13 cellular contexts compared by ENCODE assay signal in the genomic region with DNA sequence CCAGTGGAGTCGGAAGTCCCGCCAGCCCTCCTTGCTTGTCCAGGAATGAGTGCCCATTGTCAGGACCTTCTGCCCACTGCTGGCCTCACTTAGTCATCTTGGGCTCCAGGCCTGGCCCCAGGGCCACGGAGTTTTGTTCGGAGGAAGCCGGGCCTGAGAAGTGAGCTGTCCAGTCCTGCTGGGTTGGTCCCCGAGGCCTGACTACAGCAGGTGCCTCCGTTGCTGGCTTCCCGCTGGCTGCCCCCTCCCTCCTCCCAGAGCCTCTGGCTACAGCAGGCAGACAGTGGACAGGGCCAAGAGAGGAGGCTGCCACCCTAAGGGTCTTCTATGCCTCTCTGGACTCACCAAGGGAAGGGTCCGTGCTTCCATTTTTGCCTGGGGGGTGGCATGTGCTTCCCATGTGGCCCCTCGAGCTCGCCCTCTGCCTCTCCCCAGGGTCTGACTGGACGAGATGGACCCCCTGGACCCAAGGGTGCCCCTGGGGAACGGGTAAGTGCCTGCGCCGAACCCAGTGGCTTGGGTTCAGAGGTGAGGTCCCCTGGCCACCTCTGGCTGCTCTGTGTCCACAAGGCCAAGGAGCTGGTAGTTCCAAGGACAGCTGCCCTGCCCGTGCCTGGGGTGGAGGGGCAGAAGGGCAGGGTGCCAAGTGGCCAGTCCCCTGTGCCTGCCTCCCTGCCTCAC. TPM values are rescaled to one million over a fixed set of nuclear protein-coding genes. Genes with fewer than 3 reads are reported as not detected.
A peak's percentile ranks its signal among the peaks of the same experiment; 100 is the strongest.
DNase-seq lines count a peak whose midpoint lies in the region; TF ChIP-seq lines count a peak whose summit lies in the region.
"Had no signal": no experiment of that assay in that cellular context is flagged by ENCODE, and none has a peak within 500 bp of the region (broad histone marks: within the 10 kb centered on the region; RNA-seq: fewer than 3 reads in every experiment).

No MANE protein-coding gene starts in this region.

- H3K9ac ChIP-seq in fibroblast of lung (ENCODE audit: insufficient read depth, low read length) (no peak overlapping the region), trophoblast cell (ENCODE audit: low read length) (no peak overlapping the region)

- H4K12ac ChIP-seq in trophoblast cell (ENCODE audit: low read depth, low read length): no peak overlapping the region

- no peak overlapping the region for H3K18ac ChIP-seq in trophoblast cell (ENCODE audit: low read length)

- H3K79me2 ChIP-seq in fibroblast of lung (ENCODE audit: control insufficient read depth, insufficient read depth, low read length) (no peaks in the 10 kb centered on the region), trophoblast cell (ENCODE audit: control insufficient read depth, insufficient read depth, low read length, poor library complexity) (peaks cover 13% of the 10 kb centered on the region)

- H3K27me3 ChIP-seq in fibroblast of lung (ENCODE audit: control insufficient read depth, insufficient read depth, low read length) (peaks cover 9% of the 10 kb centered on the region), trophoblast cell (ENCODE audit: insufficient read depth, low read length) (no peaks in the 10 kb centered on the region)

- H3K4me3 ChIP-seq in fibroblast of lung (replicated peaks in 1 of 4; ENCODE audit: control extremely low read depth in 1 of 4, insufficient read depth in 1 of 4, low read depth in 3 of 4, low read length in 4 of 4) (no peak overlapping the region), trophoblast cell (ENCODE audit: low read depth, low read length) (no peak overlapping the region)
- H3K4me3 ChIP-seq: K562 had no signal

- peaks cover 25% of the 10 kb centered on the region for H3K27me3 Mint-ChIP-seq in activated T-helper 2 cell treated with anti-CD3 and anti-CD28 coated beads, Interferon-gamma antibody, Interleukin-2, Interleukin-4, amounts not matched to agents 10 μg/mL and 5 μg/mL and 100 μg/mL, durations not matched to agents 14 hours and 24 hours and 36 hours (ENCODE audit: low read depth)

- H3K14ac ChIP-seq in trophoblast cell (ENCODE audit: low read length): no peak overlapping the region

- no peak overlapping the region for H2BK120ac ChIP-seq in trophoblast cell (ENCODE audit: insufficient read depth, low read length, poor library complexity)

- H3K4me1 Mint-ChIP-seq in activated T-helper 2 cell treated with anti-CD3 and anti-CD28 coated beads, Interferon-gamma antibody, Interleukin-2, Interleukin-4, amounts not matched to agents 10 μg/mL and 5 μg/mL and 100 μg/mL, durations not matched to agents 14 hours and 24 hours and 36 hours (ENCODE audit: low read depth): no peaks in the 10 kb centered on the region

- no CpG with 5 or more reads among the region's 16 CpGs for WGBS in trophoblast cell (ENCODE audit: extremely low coverage, insufficient coverage, insufficient read length)

- DNase-seq in ELR (ENCODE audit: low read depth): peak; percentile 85
- DNase-seq in fibroblast of lung (ENCODE audit: low read depth in 2 of 2): peak; percentile 36 to 69
- DNase-seq in trophoblast cell: peak; percentile 97
- DNase-seq in NCI-H748 (lab: John Stamatoyannopoulos, UW; ENCODE audit: unreplicated experiment): no peak
- DNase-seq in activated T-helper 2 cell treated with anti-CD3 and anti-CD28 coated beads, Interferon-gamma antibody, Interleukin-2, Interleukin-4, amounts not matched to agents 10 μg/mL and 5 μg/mL and 100 μg/mL, durations not matched to agents 14 hours and 24 hours and 36 hours (ENCODE audit: low spot score): no peak
- no peak for DNase-seq in NCI-H1436 treated with DMSO at 0.1 percent for 48 hours (lab: John Stamatoyannopoulos, UW)
- DNase-seq in SKM-1 treated with dmso at 0.1 percent for 144 hours (lab: John Stamatoyannopoulos, UW; ENCODE audit: unreplicated experiment): no peak
- DNase-seq: GOT3; stimulated activated CD8-positive, alpha-beta memory T cell treated with anti-CD3 and anti-CD28 coated beads, Interleukin-4, amount 100 ng/mL, for 48 hours; WERI-Rb-1 had no signal

- no peak overlapping the region for H4K8ac ChIP-seq in trophoblast cell (ENCODE audit: low read depth, low read length)

- no peaks in the 10 kb centered on the region for H3K36me3 ChIP-seq in fibroblast of lung (ENCODE audit: control insufficient read depth, insufficient read depth, low read length)
- H3K36me3 ChIP-seq in trophoblast cell (ENCODE audit: control insufficient read depth in 1 of 2, insufficient read depth in 2 of 2, low read length in 2 of 2): peaks cover 28 to 32% of the 10 kb centered on the region in 2 experiments
- H3K36me3 ChIP-seq: WERI-Rb-1 had no signal

- H3K4me1 ChIP-seq in fibroblast of lung (ENCODE audit: control insufficient read depth, extremely low read depth, insufficient read depth, low read length) (peaks cover 16% of the 10 kb centered on the region), trophoblast cell (ENCODE audit: control insufficient read depth in 1 of 2, insufficient read depth in 2 of 2, low read length in 2 of 2) (peaks cover 38 to 54% of the 10 kb centered on the region in 2 experiments)

- intact Hi-C loops in activated T-helper 2 cell treated with anti-CD3 and anti-CD28 coated beads, Interferon-gamma antibody, Interleukin-2, Interleukin-4, amounts not matched to agents 10 μg/mL and 5 μg/mL and 100 μg/mL, durations not matched to agents 14 hours and 24 hours and 36 hours (cut with micrococcal nuclease): no loop called here

- H2AK5ac ChIP-seq in trophoblast cell (ENCODE audit: low read length): no peak overlapping the region

- H3K4me2 ChIP-seq in fibroblast of lung (ENCODE audit: extremely low read depth, insufficient read depth, low read length): no peak overlapping the region
- H3K4me2 ChIP-seq in trophoblast cell (ENCODE audit: low read length): no peak overlapping the region

- H2BK12ac ChIP-seq in trophoblast cell (ENCODE audit: low read length): no peak overlapping the region

- no peak for TF ChIP-seq CTCF in fibroblast of lung (conservative IDR thresholded peaks at IDR 0.05 in 1 of 2, IDR thresholded peaks at IDR 0.05 in 1 of 2; ENCODE audit: low read depth in 1 of 2, low read length in 2 of 2)

- H3K79me1 ChIP-seq in trophoblast cell (ENCODE audit: low read length): peaks cover 29% of the 10 kb centered on the region

- no peak overlapping the region for H3K27ac ChIP-seq in fibroblast of lung (ENCODE audit: insufficient read depth, low read length)
- no peak overlapping the region for H3K27ac ChIP-seq in trophoblast cell (ENCODE audit: low read depth, low read length)
- H3K27ac ChIP-seq: WERI-Rb-1 had no signal

- no peak overlapping the region for H3K4ac ChIP-seq in trophoblast cell (ENCODE audit: low read depth, low read length)

- peak overlapping the region; percentile 20 for H4K91ac ChIP-seq in trophoblast cell (ENCODE audit: low read depth, low read length)

- H3K4me3 Mint-ChIP-seq in activated T-helper 2 cell treated with anti-CD3 and anti-CD28 coated beads, Interferon-gamma antibody, Interleukin-2, Interleukin-4, amounts not matched to agents 10 μg/mL and 5 μg/mL and 100 μg/mL, durations not matched to agents 14 hours and 24 hours and 36 hours (ENCODE audit: low read depth): no peak overlapping the region
- H3K4me3 Mint-ChIP-seq: naive thymus-derived CD4-positive, alpha-beta T cell had no signal

- no peak overlapping the region for H2BK5ac ChIP-seq in trophoblast cell (ENCODE audit: low read depth, low read length, poor library complexity)

- H3K9me3 Mint-ChIP-seq in activated T-helper 2 cell treated with anti-CD3 and anti-CD28 coated beads, Interferon-gamma antibody, Interleukin-2, Interleukin-4, amounts not matched to agents 10 μg/mL and 5 μg/mL and 100 μg/mL, durations not matched to agents 14 hours and 24 hours and 36 hours: no peaks in the 10 kb centered on the region
- H3K9me3 Mint-ChIP-seq: naive thymus-derived CD4-positive, alpha-beta T cell had no signal

- no peak overlapping the region for H3K23ac ChIP-seq in trophoblast cell (ENCODE audit: low read length)

- no peaks in the 10 kb centered on the region for H4K20me1 ChIP-seq in fibroblast of lung (ENCODE audit: control insufficient read depth, extremely low read depth, insufficient read depth, low read length)

- no peaks in the 10 kb centered on the region for H3K36me3 Mint-ChIP-seq in activated T-helper 2 cell treated with anti-CD3 and anti-CD28 coated beads, Interferon-gamma antibody, Interleukin-2, Interleukin-4, amounts not matched to agents 10 μg/mL and 5 μg/mL and 100 μg/mL, durations not matched to agents 14 hours and 24 hours and 36 hours (ENCODE audit: low read depth)
- H3K36me3 Mint-ChIP-seq: naive thymus-derived CD4-positive, alpha-beta T cell had no signal

- no peak overlapping the region for H2AFZ ChIP-seq in fibroblast of lung (ENCODE audit: low read length)
- no peak overlapping the region for H2AFZ ChIP-seq in trophoblast cell (ENCODE audit: insufficient read depth, low read length, poor library complexity)

- no peak overlapping the region for H3K27ac Mint-ChIP-seq in activated T-helper 2 cell treated with anti-CD3 and anti-CD28 coated beads, Interferon-gamma antibody, Interleukin-2, Interleukin-4, amounts not matched to agents 10 μg/mL and 5 μg/mL and 100 μg/mL, durations not matched to agents 14 hours and 24 hours and 36 hours
- H3K27ac Mint-ChIP-seq: naive thymus-derived CD4-positive, alpha-beta T cell had no signal

- H3K9me3 ChIP-seq in fibroblast of lung (ENCODE audit: control insufficient read depth, insufficient read depth, low read depth, low read length) (no peaks in the 10 kb centered on the region), trophoblast cell (ENCODE audit: insufficient read depth, low read depth, low read length) (no peaks in the 10 kb centered on the region)

RNA-seq across cellular contexts. Expression of gene COL9A3, which starts 2.8 kb away (rescaled TPM):
- 3.0 TPM for polyA plus RNA-seq in PFSK-1 (2012; ENCODE audit: insufficient read length, low read depth)
- 0.17 and 1.3 TPM in 2 replicates for total RNA-seq in fibroblast of lung
- 0.17 and 0.59 TPM in 2 replicates for polyA plus RNA-seq in fibroblast of lung
- polyA plus RNA-seq in fibroblast of lung (2012): 0.49 and 1.3 TPM in 2 replicates
- not detected in 2 replicates for polyA minus RNA-seq in fibroblast of lung (ENCODE audit: low replicate concordance)
- polyA plus RNA-seq in trophoblast cell (2013): 243 and 264 TPM in 2 replicates
- total RNA-seq in activated T-helper 2 cell treated with anti-CD3 and anti-CD28 coated beads, Interferon-gamma antibody, Interleukin-2, Interleukin-4, amounts not matched to agents 10 μg/mL and 5 μg/mL and 100 μg/mL, durations not matched to agents 14 hours and 24 hours and 36 hours: 0.27 and 0.32 TPM in 2 replicates
- polyA plus RNA-seq: naive thymus-derived CD4-positive, alpha-beta T cell had no signal

RNA-seq across cellular contexts. Expression of gene OGFR, which starts 15.0 kb away (rescaled TPM):
- 71.7 TPM for polyA plus RNA-seq in PFSK-1 (2012; ENCODE audit: insufficient read length, low read depth)
- 30.8 and 34.0 TPM in 2 replicates for total RNA-seq in fibroblast of lung
- polyA plus RNA-seq in fibroblast of lung: 19.7 and 25.9 TPM in 2 replicates
- polyA plus RNA-seq in fibroblast of lung (2012): 29.3 and 39.7 TPM in 2 replicates
- polyA minus RNA-seq in fibroblast of lung (ENCODE audit: low replicate concordance): 7.3 and 8.1 TPM in 2 replicates
- 31.8 and 32.7 TPM in 2 replicates for polyA plus RNA-seq in trophoblast cell (2013)
- total RNA-seq in activated T-helper 2 cell treated with anti-CD3 and anti-CD28 coated beads, Interferon-gamma antibody, Interleukin-2, Interleukin-4, amounts not matched to agents 10 μg/mL and 5 μg/mL and 100 μg/mL, durations not matched to agents 14 hours and 24 hours and 36 hours: 54.3 and 55.7 TPM in 2 replicates

RNA-seq across cellular contexts. Expression of gene MRGBP, which starts 23.4 kb away (rescaled TPM):
- polyA plus RNA-seq in PFSK-1 (2012; ENCODE audit: insufficient read length, low read depth): 30.3 TPM
- total RNA-seq in fibroblast of lung: 18.5 and 20.3 TPM in 2 replicates
- polyA plus RNA-seq in fibroblast of lung: 13.1 and 15.2 TPM in 2 replicates
- 12.6 and 17.4 TPM in 2 replicates for polyA plus RNA-seq in fibroblast of lung (2012)
- 4.7 and 17.0 TPM in 2 replicates for polyA minus RNA-seq in fibroblast of lung (ENCODE audit: low replicate concordance)
- 13.3 and 13.7 TPM in 2 replicates for polyA plus RNA-seq in trophoblast cell (2013)
- 17.9 and 18.2 TPM in 2 replicates for total RNA-seq in activated T-helper 2 cell treated with anti-CD3 and anti-CD28 coated beads, Interferon-gamma antibody, Interleukin-2, Interleukin-4, amounts not matched to agents 10 μg/mL and 5 μg/mL and 100 μg/mL, durations not matched to agents 14 hours and 24 hours and 36 hours

RNA-seq across cellular contexts. Expression of gene TCFL5, which starts 42.0 kb away (rescaled TPM):
- 25.6 TPM for polyA plus RNA-seq in PFSK-1 (2012; ENCODE audit: insufficient read length, low read depth)
- 13.7 and 15.2 TPM in 2 replicates for total RNA-seq in fibroblast of lung
- 9.8 and 11.1 TPM in 2 replicates for polyA plus RNA-seq in fibroblast of lung
- 8.3 and 8.9 TPM in 2 replicates for polyA plus RNA-seq in fibroblast of lung (2012)
- polyA minus RNA-seq in fibroblast of lung (ENCODE audit: low replicate concordance): 0.89 and 0.94 TPM in 2 replicates
- polyA plus RNA-seq in trophoblast cell (2013): 4.6 and 5.0 TPM in 2 replicates
- 5.7 and 7.1 TPM in 2 replicates for total RNA-seq in activated T-helper 2 cell treated with anti-CD3 and anti-CD28 coated beads, Interferon-gamma antibody, Interleukin-2, Interleukin-4, amounts not matched to agents 10 μg/mL and 5 μg/mL and 100 μg/mL, durations not matched to agents 14 hours and 24 hours and 36 hours

Comparison
In these comparisons a context has a peak if more than half of its experiments do, and no peak if none do; other contexts are left out.
1. DNase-seq: peak in ELR (single experiment), fibroblast of lung (2 of 2) and trophoblast cell (2 of 2); none in NCI-H748 (single experiment), activated T-helper 2 cell treated with anti-CD3 and anti-CD28 coated beads, Interferon-gamma antibody, Interleukin-2, Interleukin-4, amounts not matched to agents 10 μg/mL and 5 μg/mL and 100 μg/mL, durations not matched to agents 14 hours and 24 hours and 36 hours (single experiment), NCI-H1436 treated with DMSO at 0.1 percent for 48 hours (single experiment) and SKM-1 treated with dmso at 0.1 percent for 144 hours (single experiment).